ENCODE assay signal across 9 cellular contexts in genomic region chr3:5136619-5137429, GRCh38. TPM values are rescaled to one million over a fixed set of nuclear protein-coding genes. Genes with fewer than 3 reads are reported as not detected.
DNase-seq lines count a peak whose midpoint lies in the region; ATAC-seq and TF ChIP-seq lines count a peak whose summit lies in the region.
"Had no signal": no experiment of that assay in that cellular context is flagged by ENCODE, and none has a peak within 500 bp of the region (broad histone marks: within the 10 kb centered on the region; RNA-seq: fewer than 3 reads in every experiment).

No MANE protein-coding gene starts in this region.

- no peaks in the 10 kb centered on the region for H3K27me3 ChIP-seq in ascending aorta
- H3K27me3 ChIP-seq: SJSA1 had no signal

- peak overlapping the region; percentile 30 to 47 for H3K27ac ChIP-seq in ascending aorta
- H3K27ac ChIP-seq: SJSA1 had no signal

- no peaks in the 10 kb centered on the region for H3K36me3 ChIP-seq in ascending aorta

- H3K4me1 ChIP-seq in ascending aorta = peaks cover 14 to 45% of the 10 kb centered on the region in 2 donors

- intact Hi-C loops in ascending aorta (cut with DNase I) = no loop called here

- DNase-seq in AML-193 (lab: John Stamatoyannopoulos, UW) (peak; percentile 73 to 76), NCI-H82 (lab: John Stamatoyannopoulos, UW) (peak; percentile 7), ascending aorta (ENCODE audit: low spot score in 2 of 2) (no peak), lung microvascular endothelial cell (ENCODE audit: low read depth in 2 of 2) (peak; percentile 35 to 53), NCI-H1417 treated with DMSO at 0.1 percent for 48 hours (lab: John Stamatoyannopoulos, UW) (no peak)
- no peak for DNase-seq in stimulated activated CD4-positive, alpha-beta T cell treated with anti-CD3 and anti-CD28 coated beads, Interleukin-1b, Interleukin-23, amount 100 ng/mL, for 48 hours

- ATAC-seq in GM18508 (IDR thresholded peaks at IDR 0.05; ENCODE audit: insufficient read depth, unreplicated experiment) = peak; percentile 58
- ATAC-seq in HG02852 (IDR thresholded peaks at IDR 0.05; ENCODE audit: unreplicated experiment) = peak; percentile 59

- H3K9me3 ChIP-seq in ascending aorta = no peaks in the 10 kb centered on the region
- H3K9me3 ChIP-seq: SJSA1 had no signal

- peak in 1 of 3 experiments; percentile 32 for TF ChIP-seq CTCF in ascending aorta (IDR thresholded peaks at IDR 0.05)

- no peak overlapping the region for H3K4me3 ChIP-seq in ascending aorta
- H3K4me3 ChIP-seq: SJSA1 had no signal

RNA-seq across cellular contexts. Expression of gene ARL8B, which starts 14.7 kb away (rescaled TPM):
- 6.4 TPM for total RNA-seq in ascending aorta
- total RNA-seq in lung microvascular endothelial cell = 39.0 and 52.0 TPM in 2 replicates

RNA-seq across cellular contexts. Expression of gene EDEM1, which starts 50.7 kb away (rescaled TPM):
- total RNA-seq in ascending aorta (27.2 TPM), lung microvascular endothelial cell (15.3 and 15.7 TPM in 2 replicates)

Comparison
In these comparisons a context has a peak if more than half of its experiments do, and no peak if none do; other contexts are left out.
1. DNase-seq: peak in AML-193 (2 of 2), NCI-H82 (single experiment) and lung microvascular endothelial cell (2 of 2); none in ascending aorta (0 of 2), NCI-H1417 treated with DMSO at 0.1 percent for 48 hours (single experiment) and stimulated activated CD4-positive, alpha-beta T cell treated with anti-CD3 and anti-CD28 coated beads, Interleukin-1b, Interleukin-23, amount 100 ng/mL, for 48 hours (single experiment).